9 cellular contexts compared by ENCODE assay signal in genomic region chr3:126287536-126288181, GRCh38.
DNase-seq lines count a peak whose midpoint lies in the region; ATAC-seq, FAIRE-seq and TF ChIP-seq lines count a peak whose summit lies in the region.
"Had no signal": no experiment of that assay in that cellular context is flagged by ENCODE, and none has a peak within 500 bp of the region (broad histone marks: within the 10 kb centered on the region; RNA-seq: fewer than 3 reads in every experiment).

No MANE protein-coding gene starts in this region.

- H3K27ac ChIP-seq in brain microvascular endothelial cell, result no peak overlapping the region
- H3K27ac ChIP-seq in iPS-18a (ENCODE audit: low read length), result no peak overlapping the region

- no peak overlapping the region for H3K27ac Mint-ChIP-seq in activated CD8-positive, alpha-beta memory T cell treated with anti-CD3 and anti-CD28 coated beads, Interleukin-2, amount 10 ng/mL, durations not matched to agents 7 days and 5 days
- H3K27ac Mint-ChIP-seq in activated naive CD4-positive, alpha-beta T cell treated with anti-CD3 and anti-CD28 coated beads, Interleukin-2, amount 10 ng/mL, durations not matched to agents 7 days and 5 days, result no peak overlapping the region
- H3K27ac Mint-ChIP-seq: CD4-positive, CD25-positive, alpha-beta regulatory T cell had no signal

- peaks cover 14% of the 10 kb centered on the region for H3K4me1 ChIP-seq in iPS-18a (ENCODE audit: control insufficient read depth, low read depth, low read length)

- H3K4me3 ChIP-seq in brain microvascular endothelial cell (ENCODE audit: low read depth, low read length) (peak overlapping the region; percentile 54), iPS-18a (ENCODE audit: low read length) (peak overlapping the region; percentile 57)

- H3K36me3 ChIP-seq in brain microvascular endothelial cell (replicated peaks) (no peaks in the 10 kb centered on the region), iPS-18a (ENCODE audit: control insufficient read depth, low read depth, low read length) (no peaks in the 10 kb centered on the region)

- H3K4me3 Mint-ChIP-seq in activated CD8-positive, alpha-beta memory T cell treated with anti-CD3 and anti-CD28 coated beads, Interleukin-2, amount 10 ng/mL, durations not matched to agents 7 days and 5 days, result no peak overlapping the region
- H3K4me3 Mint-ChIP-seq in activated naive CD4-positive, alpha-beta T cell treated with anti-CD3 and anti-CD28 coated beads, Interleukin-2, amount 10 ng/mL, durations not matched to agents 7 days and 5 days, result no peak overlapping the region
- H3K4me3 Mint-ChIP-seq: CD4-positive, CD25-positive, alpha-beta regulatory T cell had no signal

- no peak for ATAC-seq in activated CD8-positive, alpha-beta memory T cell treated with anti-CD3 and anti-CD28 coated beads, Interleukin-2, amount 10 ng/mL, durations not matched to agents 7 days and 5 days
- ATAC-seq in sciatic nerve (peak; percentile 93), HG03457 (IDR thresholded peaks at IDR 0.05; ENCODE audit: unreplicated experiment) (no peak)

- CTCF ChIA-PET in activated CD8-positive, alpha-beta memory T cell treated with anti-CD3 and anti-CD28 coated beads, Interleukin-2, amount 10 ng/mL, durations not matched to agents 7 days and 5 days (lab: Charles Lee), result no interaction called here
- CTCF ChIA-PET in activated naive CD4-positive, alpha-beta T cell treated with anti-CD3 and anti-CD28 coated beads, Interleukin-2, amount 10 ng/mL, durations not matched to agents 7 days and 5 days (lab: Charles Lee), result no interaction called here

- no peaks in the 10 kb centered on the region for H3K4me1 Mint-ChIP-seq in activated CD8-positive, alpha-beta memory T cell treated with anti-CD3 and anti-CD28 coated beads, Interleukin-2, amount 10 ng/mL, durations not matched to agents 7 days and 5 days
- H3K4me1 Mint-ChIP-seq in activated naive CD4-positive, alpha-beta T cell treated with anti-CD3 and anti-CD28 coated beads, Interleukin-2, amount 10 ng/mL, durations not matched to agents 7 days and 5 days, result no peaks in the 10 kb centered on the region

- no peak for FAIRE-seq in GM12892 (lab: Jason Lieb, UNC)

- H3K36me3 Mint-ChIP-seq in activated CD8-positive, alpha-beta memory T cell treated with anti-CD3 and anti-CD28 coated beads, Interleukin-2, amount 10 ng/mL, durations not matched to agents 7 days and 5 days, result no peaks in the 10 kb centered on the region
- peaks cover 3% of the 10 kb centered on the region for H3K36me3 Mint-ChIP-seq in activated naive CD4-positive, alpha-beta T cell treated with anti-CD3 and anti-CD28 coated beads, Interleukin-2, amount 10 ng/mL, durations not matched to agents 7 days and 5 days
- H3K36me3 Mint-ChIP-seq: CD4-positive, CD25-positive, alpha-beta regulatory T cell had no signal

- H3K27me3 ChIP-seq in brain microvascular endothelial cell (replicated peaks) (peaks cover 2% of the 10 kb centered on the region), iPS-18a (ENCODE audit: control insufficient read depth, insufficient read depth, low read length) (peaks cover 51% of the 10 kb centered on the region)

- intact Hi-C loops in sciatic nerve (cut with DNase I), result loop anchor here (5.0 kb wide), 1 partner anchor 540 kb away; no protein-coding TSS in a partner anchor

- no peak for TF ChIP-seq POLR2A in GM12892 (IDR thresholded peaks at IDR 0.05; ENCODE audit: low read depth, low read length)

- no peak for TF ChIP-seq CTCF in brain microvascular endothelial cell (IDR thresholded peaks at IDR 0.05; ENCODE audit: low read depth, low read length, missing control alignments)

- H3K9ac ChIP-seq in iPS-18a (ENCODE audit: low read length), result no peak overlapping the region

- DNase-seq in activated CD8-positive, alpha-beta memory T cell treated with anti-CD3 and anti-CD28 coated beads, Interleukin-2, amount 50 U/mL, for 48 hours, result peak; percentile 42
- DNase-seq in activated CD8-positive, alpha-beta memory T cell treated with anti-CD3 and anti-CD28 coated beads, Interleukin-2, amount 10 ng/mL, durations not matched to agents 7 days and 5 days, result no peak
- DNase-seq in brain microvascular endothelial cell, result peak; percentile 34
- DNase-seq in sciatic nerve (ENCODE audit: low spot score), result peak; percentile 79
- no peak for DNase-seq in GM12892 (ENCODE audit: insufficient read length)
- DNase-seq in activated naive CD4-positive, alpha-beta T cell treated with anti-CD3 and anti-CD28 coated beads, Interleukin-2, amount 10 ng/mL, durations not matched to agents 7 days and 5 days, result no peak
- DNase-seq: CD4-positive, CD25-positive, alpha-beta regulatory T cell had no signal

- H3K9me3 Mint-ChIP-seq in activated CD8-positive, alpha-beta memory T cell treated with anti-CD3 and anti-CD28 coated beads, Interleukin-2, amount 10 ng/mL, durations not matched to agents 7 days and 5 days (ENCODE audit: low read depth), result no peaks in the 10 kb centered on the region
- no peaks in the 10 kb centered on the region for H3K9me3 Mint-ChIP-seq in activated naive CD4-positive, alpha-beta T cell treated with anti-CD3 and anti-CD28 coated beads, Interleukin-2, amount 10 ng/mL, durations not matched to agents 7 days and 5 days

- H3K9me3 ChIP-seq in iPS-18a (ENCODE audit: control insufficient read depth, low read depth, low read length), result no peaks in the 10 kb centered on the region

- in situ Hi-C loops in brain microvascular endothelial cell (cut with HindIII; ENCODE audit: low pct_ligation_motif_present, low sequenced_read_pairs), result no loop called here

- H3K27me3 Mint-ChIP-seq in activated CD8-positive, alpha-beta memory T cell treated with anti-CD3 and anti-CD28 coated beads, Interleukin-2, amount 10 ng/mL, durations not matched to agents 7 days and 5 days, result peaks cover 52% of the 10 kb centered on the region
- peaks cover 48% of the 10 kb centered on the region for H3K27me3 Mint-ChIP-seq in activated naive CD4-positive, alpha-beta T cell treated with anti-CD3 and anti-CD28 coated beads, Interleukin-2, amount 10 ng/mL, durations not matched to agents 7 days and 5 days

Comparison
In these comparisons a context has a peak if more than half of its experiments do, and no peak if none do; other contexts are left out.
1. DNase-seq: peak in activated CD8-positive, alpha-beta memory T cell treated with anti-CD3 and anti-CD28 coated beads, Interleukin-2, amount 50 U/mL, for 48 hours (single experiment), brain microvascular endothelial cell (single experiment) and sciatic nerve (single experiment); none in activated CD8-positive, alpha-beta memory T cell treated with anti-CD3 and anti-CD28 coated beads, Interleukin-2, amount 10 ng/mL, durations not matched to agents 7 days and 5 days (single experiment), GM12892 (single experiment) and activated naive CD4-positive, alpha-beta T cell treated with anti-CD3 and anti-CD28 coated beads, Interleukin-2, amount 10 ng/mL, durations not matched to agents 7 days and 5 days (single experiment).